27 cellular contexts compared by ENCODE assay signal in the genomic region with DNA sequence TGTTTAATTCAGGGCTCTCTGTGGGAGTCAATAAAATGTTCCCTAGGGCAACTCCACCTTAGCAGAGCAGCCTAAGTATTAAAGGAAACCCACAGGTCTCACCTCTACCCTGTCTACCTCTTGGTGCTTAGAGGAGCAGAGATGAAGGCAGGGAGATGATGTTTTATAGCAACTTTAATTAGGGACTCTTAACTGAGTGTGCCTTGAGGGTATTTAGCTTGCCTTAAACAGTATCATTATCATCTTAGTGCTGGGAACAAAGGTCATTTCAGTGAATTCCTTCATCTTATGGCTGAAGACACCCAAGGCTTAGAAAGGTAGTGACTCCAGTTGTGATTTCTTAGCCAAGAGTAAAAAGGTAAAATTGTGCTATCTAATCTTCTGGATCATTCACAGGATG. TPM values are rescaled to one million over a fixed set of nuclear protein-coding genes. Genes with fewer than 3 reads are reported as not detected.
"Had no signal": no experiment of that assay in that cellular context is flagged by ENCODE, and none has a peak within 500 bp of the region (broad histone marks: within the 10 kb centered on the region; RNA-seq: fewer than 3 reads in every experiment).

No MANE protein-coding gene starts in this region.

- H3K9me3 Mint-ChIP-seq: activated naive CD8-positive, alpha-beta T cell treated with anti-CD3 and anti-CD28 coated beads for 36 hours; activated T-cell treated with anti-CD3 and anti-CD28 coated beads, Interleukin-2, amount 50 U/mL, for 4 hours; natural killer cell; T-helper 2 cell treated with Interferon-gamma antibody and Interleukin-4, amounts not matched to agents 5 μg/mL and 100 μg/mL, for 36 hours; WTC11 had no signal

- H3K4me1 ChIP-seq: left lung, spleen, upper lobe of left lung had no signal

- H3K4me1 Mint-ChIP-seq: activated CD4-positive, alpha-beta T cell treated with anti-CD3 and anti-CD28 coated beads for 36 hours; WTC11 had no signal

- H3K4me3 ChIP-seq: left lung, spleen, thoracic aorta, upper lobe of left lung had no signal

- H3K27ac ChIP-seq: foreskin keratinocyte, left lung, spleen, thoracic aorta, upper lobe of left lung had no signal

- H3K27ac Mint-ChIP-seq: activated CD4-positive, alpha-beta T cell treated with anti-CD3 and anti-CD28 coated beads for 36 hours; activated naive CD8-positive, alpha-beta T cell treated with anti-CD3 and anti-CD28 coated beads for 36 hours; natural killer cell; T-helper 2 cell treated with Interferon-gamma antibody and Interleukin-4, amounts not matched to agents 5 μg/mL and 100 μg/mL, for 36 hours; WTC11 had no signal

- ATAC-seq: activated T-cell treated with anti-CD3 and anti-CD28 coated beads, Interleukin-2, amount 50 U/mL, for 4 hours; foreskin keratinocyte; left lung; natural killer cell; WTC11 had no signal

- DNase-seq: activated CD4-positive, alpha-beta T cell treated with anti-CD3 and anti-CD28 coated beads for 36 hours; activated CD4-positive, alpha-beta T cell treated with anti-CD3 and anti-CD28 coated beads, Interleukin-2, amount 50 U/mL, for 4 hours; activated CD8-positive, alpha-beta memory T cell treated with anti-CD3 and anti-CD28 coated beads for 24 hours; activated CD8-positive, alpha-beta memory T cell treated with anti-CD3 and anti-CD28 coated beads, Interleukin-2, amount 50 U/mL, for 4 hours; activated naive CD4-positive, alpha-beta T cell treated with Interleukin-2 at 50 U/mL for 16 hours; activated naive CD8-positive, alpha-beta T cell treated with anti-CD3 and anti-CD28 coated beads for 36 hours; activated T-cell treated with anti-CD3 and anti-CD28 coated beads, Interleukin-2, amount 50 U/mL, for 4 hours; central memory CD4-positive, alpha-beta T cell; effector memory CD4-positive, alpha-beta T cell; foreskin keratinocyte; left lung; natural killer cell; retina; spleen; stimulated activated CD4-positive, alpha-beta T cell treated with anti-CD3 and anti-CD28 coated beads, Interleukin-4, amount 100 ng/mL, for 1 hour; stimulated activated naive CD4-positive, alpha-beta T cell treated with Interleukin-2 at 50 U/mL for 16 hours; upper lobe of left lung had no signal

- H3K27me3 Mint-ChIP-seq: activated CD4-positive, alpha-beta T cell treated with anti-CD3 and anti-CD28 coated beads for 36 hours; activated naive CD8-positive, alpha-beta T cell treated with anti-CD3 and anti-CD28 coated beads for 36 hours had no signal

- H3K4me3 Mint-ChIP-seq: activated CD4-positive, alpha-beta T cell treated with anti-CD3 and anti-CD28 coated beads for 36 hours; activated naive CD8-positive, alpha-beta T cell treated with anti-CD3 and anti-CD28 coated beads for 36 hours; activated T-cell treated with anti-CD3 and anti-CD28 coated beads, Interleukin-2, amount 50 U/mL, for 4 hours; natural killer cell; T-helper 2 cell treated with Interferon-gamma antibody and Interleukin-4, amounts not matched to agents 5 μg/mL and 100 μg/mL, for 36 hours; WTC11 had no signal

- H3K9me3 ChIP-seq: left lung, spleen, thoracic aorta, upper lobe of left lung had no signal

RNA-seq across cellular contexts. Expression of a gene that starts 26.7 kb away (rescaled TPM):
- total RNA-seq: activated CD4-positive, alpha-beta T cell treated with anti-CD3 and anti-CD28 coated beads for 36 hours; activated naive CD8-positive, alpha-beta T cell treated with anti-CD3 and anti-CD28 coated beads for 36 hours; astrocyte; dermis microvascular lymphatic vessel endothelial cell; foreskin keratinocyte; glomerular endothelial cell; kidney epithelial cell; lung microvascular endothelial cell; osteoblast; posterior vena cava had no signal
